21 cellular contexts compared by ENCODE assay signal in the genomic region with DNA sequence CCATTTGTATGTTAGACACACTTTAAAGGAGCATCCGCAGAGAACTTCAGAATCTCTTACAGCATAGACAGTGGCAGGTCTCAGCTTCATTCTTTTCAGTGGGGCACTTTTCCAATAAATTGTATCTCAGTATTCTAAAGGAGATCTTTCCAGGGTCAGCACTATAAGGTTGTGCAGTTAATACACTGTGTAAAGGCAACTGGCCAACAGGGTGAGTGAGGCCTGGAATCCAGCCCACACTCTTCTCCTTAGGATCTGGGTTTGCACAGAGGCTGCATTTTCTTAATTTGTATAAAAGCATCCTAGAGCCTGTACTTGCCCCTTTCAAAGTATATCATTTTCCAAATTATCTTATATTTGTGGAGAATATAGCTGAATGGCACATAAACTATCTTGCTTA.
"Had no signal": no experiment of that assay in that cellular context is flagged by ENCODE, and none has a peak within 500 bp of the region (broad histone marks: within the 10 kb centered on the region; RNA-seq: fewer than 3 reads in every experiment).

No MANE protein-coding gene starts in this region.

- DNase-seq: effector memory CD8-positive, alpha-beta T cell; foreskin keratinocyte; immature natural killer cell; kidney; left cardiac atrium; mammary epithelial cell; naive thymus-derived CD8-positive, alpha-beta T cell; psoas muscle; retina; spleen; stimulated activated CD4-positive, alpha-beta T cell treated with anti-CD3 and anti-CD28 coated beads, Interleukin-15, amount 100 ng/mL, for 24 hours; stimulated activated CD4-positive, alpha-beta T cell treated with anti-CD3 and anti-CD28 coated beads, Interleukin-1b, Interleukin-23, amount 100 ng/mL, for 48 hours; stimulated activated CD4-positive, alpha-beta T cell treated with anti-CD3 and anti-CD28 coated beads, Interleukin-4, amount 100 ng/mL, for 24 hours; stimulated activated naive CD8-positive, alpha-beta T cell treated with anti-CD3 and anti-CD28 coated beads, Interleukin-15, amount 100 ng/mL, for 72 hours; testis; upper lobe of right lung had no signal

- H3K4me3 ChIP-seq: esophagus muscularis mucosa, psoas muscle, spleen, testis, tibial nerve, upper lobe of right lung, vagina had no signal

- H3K27ac ChIP-seq: epithelial cell of prostate, esophagus muscularis mucosa, foreskin keratinocyte, neutrophil, psoas muscle, spleen, testis, tibial nerve, upper lobe of right lung, vagina had no signal

- H3K36me3 ChIP-seq: upper lobe of right lung had no signal

- H3K9me3 ChIP-seq: esophagus muscularis mucosa, neutrophil, psoas muscle, spleen, testis, tibial nerve, upper lobe of right lung, vagina had no signal

- H3K4me1 ChIP-seq: foreskin keratinocyte, psoas muscle, spleen, testis, tibial nerve, upper lobe of right lung, vagina had no signal

- H3K27me3 ChIP-seq: esophagus muscularis mucosa, foreskin keratinocyte, neutrophil, spleen, testis, tibial nerve, upper lobe of right lung, vagina had no signal
